8 cellular contexts compared by ENCODE assay signal in the genomic region with DNA sequence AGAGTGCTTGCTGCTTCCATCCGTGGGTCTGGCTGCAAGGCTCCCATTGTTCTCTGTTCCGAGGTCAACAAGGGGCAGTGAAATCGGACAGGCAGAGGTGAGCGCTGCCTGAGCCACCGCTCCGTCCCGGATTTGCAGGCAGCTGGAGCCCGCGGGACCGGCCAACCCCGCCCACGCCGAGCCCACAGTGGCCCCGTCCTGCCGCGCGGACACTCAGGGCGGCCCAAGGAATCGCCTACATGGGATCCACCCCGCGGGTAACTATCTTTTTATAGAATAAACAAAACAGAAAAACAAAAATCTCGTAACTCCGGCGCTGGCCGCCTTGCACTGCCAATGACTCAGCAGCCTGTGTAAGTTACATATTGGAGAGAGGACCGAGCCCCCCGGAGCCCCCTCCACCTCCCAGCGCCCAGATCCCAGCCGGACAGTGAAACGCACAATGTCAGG. TPM values are rescaled to one million over a fixed set of nuclear protein-coding genes. Genes with fewer than 3 reads are reported as not detected.
DNase-seq lines count a peak whose midpoint lies in the region; ATAC-seq and TF ChIP-seq lines count a peak whose summit lies in the region.

No MANE protein-coding gene starts in this region.

- H2AFZ ChIP-seq in osteoblast (ENCODE audit: low read length): peak overlapping the region; percentile 43

- no peak overlapping the region for H3K27ac ChIP-seq in CD8-positive, alpha-beta memory T cell (ENCODE audit: low read depth, low read length)
- peak overlapping the region; percentile 47 for H3K27ac ChIP-seq in osteoblast (ENCODE audit: low read depth, low read length)

- H3K79me2 ChIP-seq in osteoblast (ENCODE audit: insufficient read depth, low read length): peaks cover 64% of the 10 kb centered on the region

- H3K4me1 ChIP-seq in CD8-positive, alpha-beta memory T cell (ENCODE audit: insufficient read depth, low read length): peaks cover 58% of the 10 kb centered on the region
- peaks cover 24% of the 10 kb centered on the region for H3K4me1 ChIP-seq in osteoblast (ENCODE audit: insufficient read depth, low read length)

- H3K9me3 Mint-ChIP-seq in CD8-positive, alpha-beta memory T cell: no peaks in the 10 kb centered on the region

- TF ChIP-seq CTCF in osteoblast (IDR thresholded peaks at IDR 0.05; ENCODE audit: extremely low read depth, low read depth, low read length) (no peak), GM13977 (IDR thresholded peaks at IDR 0.05; ENCODE audit: extremely low read depth, insufficient read depth, missing control alignments) (no peak)

- no peak for ATAC-seq in T-helper 17 cell

- CTCF ChIA-PET in CD8-positive, alpha-beta memory T cell (lab: Charles Lee): no interaction called here

- in situ Hi-C loops in GM13977 (cut with MboI; ENCODE audit: low pct_unique_long_range_greater_than_20kb, low sequenced_read_pairs, unreplicated experiment): no loop called here

- peaks cover 32% of the 10 kb centered on the region for H4K20me1 ChIP-seq in osteoblast (ENCODE audit: insufficient read depth, low read length)

- peak overlapping the region in 6 of 8 donors; percentile 3 to 84 (median 64) for H3K27ac Mint-ChIP-seq in CD8-positive, alpha-beta memory T cell
- peak overlapping the region; percentile 83 for H3K27ac Mint-ChIP-seq in T-helper 17 cell

- no peak for DNase-seq in CD8-positive, alpha-beta memory T cell
- DNase-seq in T-helper 17 cell (no peak), fibroblast of peridontal ligament (ENCODE audit: extremely low read depth) (peak; percentile 33), osteoblast (ENCODE audit: insufficient read length, low spot score, missing footprints) (peak; percentile 90), DMS153 treated with DMSO at 0.1 percent for 48 hours (lab: John Stamatoyannopoulos, UW; ENCODE audit: unreplicated experiment) (no peak), GM13977 (ENCODE audit: low spot score) (no peak)
- DNase-seq in stimulated activated naive CD4-positive, alpha-beta T cell treated with Interleukin-2 at 50 U/mL for 16 hours (lab: John Stamatoyannopoulos, UW): no peak
- DNase-seq in stimulated activated CD4-positive, alpha-beta T cell treated with anti-CD3 and anti-CD28 coated beads, Interleukin-4, amount 100 ng/mL, for 24 hours: no peak

- no peak overlapping the region for H3K4me3 ChIP-seq in CD8-positive, alpha-beta memory T cell (ENCODE audit: low read length)
- peak overlapping the region; percentile 71 for H3K4me3 ChIP-seq in osteoblast (ENCODE audit: insufficient read depth, low read length)

- no peaks in the 10 kb centered on the region for H3K27me3 ChIP-seq in CD8-positive, alpha-beta memory T cell (ENCODE audit: insufficient read depth, low read length, poor library complexity, severe bottlenecking)
- H3K27me3 ChIP-seq in osteoblast (ENCODE audit: insufficient read depth, low read length): no peaks in the 10 kb centered on the region

- H3K27me3 Mint-ChIP-seq in CD8-positive, alpha-beta memory T cell: no peaks in the 10 kb centered on the region
- H3K27me3 Mint-ChIP-seq in T-helper 17 cell: no peaks in the 10 kb centered on the region

- H3K36me3 ChIP-seq in CD8-positive, alpha-beta memory T cell (ENCODE audit: insufficient read depth, low read length): no peaks in the 10 kb centered on the region
- no peaks in the 10 kb centered on the region for H3K36me3 ChIP-seq in osteoblast (ENCODE audit: insufficient read depth, low read length)

- peaks cover 46 to 64% (median 58%) of the 10 kb centered on the region in 3 donors for H3K4me1 Mint-ChIP-seq in CD8-positive, alpha-beta memory T cell
- H3K4me1 Mint-ChIP-seq in T-helper 17 cell: peaks cover 36% of the 10 kb centered on the region

- H3K4me3 Mint-ChIP-seq in CD8-positive, alpha-beta memory T cell: peak overlapping the region; percentile 32 to 83 (median 52)
- peak overlapping the region; percentile 78 for H3K4me3 Mint-ChIP-seq in T-helper 17 cell

- H3K36me3 Mint-ChIP-seq in CD8-positive, alpha-beta memory T cell: peaks cover 0 to 7% (median 0%) of the 10 kb centered on the region in 3 donors
- H3K36me3 Mint-ChIP-seq in T-helper 17 cell (ENCODE audit: low read depth): no peaks in the 10 kb centered on the region

- H3K4me2 ChIP-seq in osteoblast (ENCODE audit: insufficient read depth, low read length): peak overlapping the region; percentile 90

- H3K9me3 ChIP-seq in CD8-positive, alpha-beta memory T cell (ENCODE audit: low read length): no peaks in the 10 kb centered on the region
- H3K9me3 ChIP-seq in T-helper 17 cell (ENCODE audit: control insufficient read depth, low read length, poor library complexity, severe bottlenecking) (no peaks in the 10 kb centered on the region), osteoblast (ENCODE audit: low read depth, low read length) (no peaks in the 10 kb centered on the region)

- POLR2A ChIA-PET in CD8-positive, alpha-beta memory T cell (lab: Charles Lee): no interaction called here

RNA-seq across cellular contexts. Expression of gene BNIP3, which starts 1.9 kb away (rescaled TPM):
- total RNA-seq in CD8-positive, alpha-beta memory T cell: 10 to 100 TPM; 39.8 to 40.7 TPM
- 26.3 TPM for polyA plus RNA-seq in CD8-positive, alpha-beta memory T cell
- total RNA-seq in T-helper 17 cell: 10 to 100 TPM; 12.7 to 22.0 TPM
- total RNA-seq in osteoblast: 53.0 and 112 TPM in 2 replicates

Comparison
In these comparisons a context has a peak if more than half of its experiments do, and no peak if none do; other contexts are left out.
1. DNase-seq: peak in fibroblast of peridontal ligament (single experiment) and osteoblast (single experiment); none in CD8-positive, alpha-beta memory T cell (0 of 5), T-helper 17 cell (0 of 3), DMS153 treated with DMSO at 0.1 percent for 48 hours (single experiment), GM13977 (single experiment), stimulated activated naive CD4-positive, alpha-beta T cell treated with Interleukin-2 at 50 U/mL for 16 hours (single experiment) and stimulated activated CD4-positive, alpha-beta T cell treated with anti-CD3 and anti-CD28 coated beads, Interleukin-4, amount 100 ng/mL, for 24 hours (single experiment).